15 cellular contexts compared by ENCODE assay signal in the genomic region with DNA sequence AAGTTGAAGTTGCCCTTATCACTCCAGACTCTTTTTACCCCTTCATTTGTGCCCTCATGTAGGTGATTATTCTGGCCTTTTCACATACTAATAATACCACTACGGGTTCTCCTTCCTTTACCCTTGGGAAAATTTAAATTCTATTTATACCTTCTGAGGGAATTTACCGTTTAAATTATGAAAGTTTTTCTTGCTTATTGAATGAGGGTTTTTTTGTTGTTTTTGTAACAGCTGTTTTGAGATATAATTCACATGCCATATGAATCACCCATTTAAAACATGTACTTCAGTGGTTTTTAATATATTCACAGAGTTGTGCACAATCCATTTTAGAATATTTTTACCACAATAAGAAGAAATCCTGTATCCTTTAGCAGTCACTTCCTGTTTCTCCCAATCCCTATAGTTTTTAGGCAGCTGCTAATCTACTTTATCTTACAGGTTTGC. TPM values are rescaled to one million over a fixed set of nuclear protein-coding genes. Genes with fewer than 3 reads are reported as not detected.
DNase-seq lines count a peak whose midpoint lies in the region; ATAC-seq, FAIRE-seq and TF ChIP-seq lines count a peak whose summit lies in the region.
"Had no signal": no experiment of that assay in that cellular context is flagged by ENCODE, and none has a peak within 500 bp of the region (broad histone marks: within the 10 kb centered on the region; RNA-seq: fewer than 3 reads in every experiment).

No MANE protein-coding gene starts in this region.

- peaks cover 100% of the 10 kb centered on the region for H4K20me1 ChIP-seq in HepG2 (ENCODE audit: insufficient read depth, low read length)

- no peak for TF ChIP-seq RAD21 in HepG2 (CRISPR knock-in tag; IDR thresholded peaks at IDR 0.05)

- BruUV-seq in HepG2 (replicated peaks; lab: Mats Ljungman, UMichigan), result no TSS peak

- no peak for DNase-seq in HepG2 (ENCODE audit: low spot score)
- no peak for DNase-seq in right lobe of liver
- DNase-seq in activated B cell treated with CpG ODN at 0.5 μM for 24 hours, result no peak
- DNase-seq in fibroblast of villous mesenchyme (ENCODE audit: low read depth), result peak; percentile 39
- no peak for DNase-seq in 8988T
- DNase-seq: activated CD4-positive, CD25-positive, alpha-beta regulatory T cell; BE2C; caudate nucleus; midbrain; psoas muscle; stimulated activated naive CD4-positive, alpha-beta T cell had no signal

- H3K4me2 ChIP-seq in HepG2 (ENCODE audit: low read depth, low read length), result peak overlapping the region; percentile 14; the same call in 1 of the 2 replicates
- H3K4me2 ChIP-seq: KMS-11 had no signal

- H3K36me3 Mint-ChIP-seq in activated B cell treated with CpG ODN at 0.5 μM for 24 hours (ENCODE audit: low read depth), result peaks cover 39% of the 10 kb centered on the region

- H3K27ac ChIP-seq in HepG2 (ENCODE audit: extremely low read length, insufficient read depth, low read length) (no peak overlapping the region), right lobe of liver (no peak overlapping the region)
- H3K27ac ChIP-seq: KMS-11, psoas muscle had no signal

- TF ChIP-seq EP300 in HepG2 (IDR thresholded peaks at IDR 0.05; ENCODE audit: low read depth in 2 of 2, low read length in 2 of 2) (no peak), HepG2 (CRISPR knock-in tag; IDR thresholded peaks at IDR 0.05; ENCODE audit: borderline replicate concordance) (no peak)

- intact Hi-C loops in HepG2 (cut with micrococcal nuclease; ENCODE audit: unreplicated experiment), result no loop called here
- intact Hi-C loops in right lobe of liver (cut with DNase I), result no loop called here
- intact Hi-C loops in activated B cell treated with CpG ODN at 0.5 μM for 24 hours (cut with micrococcal nuclease), result no loop called here

- FAIRE-seq in HepG2 (lab: Jason Lieb, UNC), result no peak

- TF ChIP-seq CTCF in HepG2 (CRISPR knock-in tag; IDR thresholded peaks at IDR 0.05) (no peak), right lobe of liver (IDR thresholded peaks at IDR 0.05) (no peak), activated B cell treated with CpG ODN at 0.5 μM for 24 hours (IDR thresholded peaks at IDR 0.05) (no peak), fibroblast of villous mesenchyme (IDR thresholded peaks at IDR 0.05; ENCODE audit: insufficient read depth, low read depth, low read length) (no peak)

- H3K27me3 Mint-ChIP-seq in activated B cell treated with CpG ODN at 0.5 μM for 24 hours, result no peaks in the 10 kb centered on the region

- H3K36me3 ChIP-seq in HepG2 (replicated peaks in 1 of 2; ENCODE audit: control insufficient read depth in 1 of 2, insufficient read depth in 2 of 2, low read length in 2 of 2) (peaks cover 8 to 47% of the 10 kb centered on the region in 2 experiments), right lobe of liver (no peaks in the 10 kb centered on the region)

- peak overlapping the region; percentile 27 for H3K27ac Mint-ChIP-seq in activated B cell treated with CpG ODN at 0.5 μM for 24 hours

- no peak overlapping the region for H3K9ac ChIP-seq in HepG2 (ENCODE audit: insufficient read depth, low read depth, low read length)
- H3K9ac ChIP-seq: KMS-11 had no signal

- H3K4me1 Mint-ChIP-seq in activated B cell treated with CpG ODN at 0.5 μM for 24 hours, result peaks cover 65% of the 10 kb centered on the region

- CTCF ChIA-PET in HepG2 (lab: Yijun Ruan, JAX; ENCODE audit: low intra/inter-chr PET ratio, low total read pairs), result no interaction called here
- CTCF ChIA-PET in activated B cell treated with CpG ODN at 0.5 μM for 24 hours (lab: Charles Lee), result no interaction called here

- no peak overlapping the region for H3K4me3 Mint-ChIP-seq in activated B cell treated with CpG ODN at 0.5 μM for 24 hours

- peaks cover 100% of the 10 kb centered on the region for H3K79me2 ChIP-seq in HepG2 (ENCODE audit: insufficient read depth, low read length)

- no peaks in the 10 kb centered on the region for H3K9me3 Mint-ChIP-seq in activated B cell treated with CpG ODN at 0.5 μM for 24 hours

- no peaks in the 10 kb centered on the region for H3K9me3 ChIP-seq in HepG2 (ENCODE audit: low read length)
- H3K9me3 ChIP-seq in right lobe of liver, result no peaks in the 10 kb centered on the region
- H3K9me3 ChIP-seq: BE2C, psoas muscle had no signal

- H3K4me3 ChIP-seq in HepG2 (replicated peaks in 1 of 3; ENCODE audit: insufficient read depth in 1 of 3, low read depth in 2 of 3, low read length in 3 of 3), result no peak overlapping the region
- no peak overlapping the region for H3K4me3 ChIP-seq in right lobe of liver
- H3K4me3 ChIP-seq in fibroblast of villous mesenchyme (ENCODE audit: low read depth, low read length), result no peak overlapping the region
- H3K4me3 ChIP-seq: psoas muscle had no signal

- no peak overlapping the region for H2AFZ ChIP-seq in HepG2 (ENCODE audit: low read length)

- H3K4me1 ChIP-seq in HepG2 (ENCODE audit: insufficient read depth, low read length) (peaks cover 98% of the 10 kb centered on the region), right lobe of liver (no peaks in the 10 kb centered on the region)

- in situ Hi-C loops in HepG2 (cut with HindIII; ENCODE audit: extremely low pct_ligation_motif_present, low pct_unique_long_range_greater_than_20kb), result no loop called here

- POLR2A ChIA-PET in HepG2 (lab: Yijun Ruan, JAX), result interaction anchor here (1.0 kb wide), 1 partner anchor 82 kb away, joined by 3 read pairs; no protein-coding TSS in a partner anchor
- POLR2A ChIA-PET in activated B cell treated with CpG ODN at 0.5 μM for 24 hours (lab: Charles Lee), result no interaction called here

- no peak for TF ChIP-seq POLR2A in HepG2 (IDR thresholded peaks at IDR 0.05; ENCODE audit: insufficient read depth in 1 of 2, low read depth in 2 of 2, low read length in 2 of 2)
- no peak for TF ChIP-seq POLR2A in right lobe of liver (IDR thresholded peaks at IDR 0.05)

- ATAC-seq in HepG2 (no peak), right lobe of liver (no peak), activated B cell treated with CpG ODN at 0.5 μM for 24 hours (ENCODE audit: low read depth) (no peak), HG03442 (IDR thresholded peaks at IDR 0.05; ENCODE audit: unreplicated experiment) (no peak), HG03432 (IDR thresholded peaks at IDR 0.05; ENCODE audit: unreplicated experiment) (no peak), GM21723 (IDR thresholded peaks at IDR 0.05; ENCODE audit: unreplicated experiment) (no peak)
- ATAC-seq: psoas muscle had no signal

- 73% methylated on average over 2 of the region's 2 CpGs for WGBS in HepG2 (ENCODE audit: low lambda C conversion rate)
- WGBS in right lobe of liver (ENCODE audit: insufficient coverage, low coverage, low lambda C conversion rate, missing lambda C conversion rate), result 53% methylated on average over 2 of the region's 2 CpGs

- H3K27me3 ChIP-seq in HepG2 (ENCODE audit: control insufficient read depth in 1 of 2, insufficient read depth in 2 of 2, low read length in 2 of 2) (no peaks in the 10 kb centered on the region), right lobe of liver (no peaks in the 10 kb centered on the region)
- H3K27me3 ChIP-seq: BE2C had no signal

TF ChIP-seq in HepG2, 621 proteins besides CTCF, POLR2A, EP300 and RAD21:
- TF ChIP-seq ZNF883 (CRISPR knock-in tag; IDR thresholded peaks at IDR 0.05; ENCODE audit: not compliant biosample characterization) (no peak), ZNF878 (CRISPR knock-in tag; IDR thresholded peaks at IDR 0.05) (0 out of 2 replicates have a peak, but pooled peaks have one; percentile 31), ZNF615 (CRISPR knock-in tag; IDR thresholded peaks at IDR 0.05; ENCODE audit: borderline replicate concordance) (no peak), EHMT2 (IDR thresholded peaks at IDR 0.05; ENCODE audit: borderline replicate concordance, low read depth, low read length) (no peak)
- TF ChIP-seq, protein P1, sequence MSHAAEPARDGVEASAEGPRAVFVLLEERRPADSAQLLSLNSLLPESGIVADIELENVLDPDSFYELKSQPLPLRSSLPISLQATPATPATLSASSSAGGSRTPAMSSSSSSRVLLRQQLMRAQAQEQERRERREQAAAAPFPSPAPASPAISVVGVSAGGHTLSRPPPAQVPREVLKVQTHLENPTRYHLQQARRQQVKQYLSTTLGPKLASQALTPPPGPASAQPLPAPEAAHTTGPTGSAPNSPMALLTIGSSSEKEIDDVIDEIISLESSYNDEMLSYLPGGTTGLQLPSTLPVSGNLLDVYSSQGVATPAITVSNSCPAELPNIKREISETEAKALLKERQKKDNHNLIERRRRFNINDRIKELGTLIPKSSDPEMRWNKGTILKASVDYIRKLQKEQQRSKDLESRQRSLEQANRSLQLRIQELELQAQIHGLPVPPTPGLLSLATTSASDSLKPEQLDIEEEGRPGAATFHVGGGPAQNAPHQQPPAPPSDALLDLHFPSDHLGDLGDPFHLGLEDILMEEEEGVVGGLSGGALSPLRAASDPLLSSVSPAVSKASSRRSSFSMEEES (CRISPR knock-in tag; IDR thresholded peaks at IDR 0.05), result 0 out of 2 replicates have a peak, but pooled peaks have one; percentile 7

RNA-seq across cellular contexts. Expression of a gene that starts 54.7 kb away (rescaled TPM):
- total RNA-seq in HepG2 (2016; rRNA removed; fragmentation: Illumina TruSeq; extraction: Trizol) (243 and 362 TPM in 2 replicates), right lobe of liver (10 to 100 TPM; 28.3 to 55.7 (median 36.7) TPM), activated B cell treated with CpG ODN at 0.5 μM for 24 hours (83.2 and 95.8 TPM in 2 replicates), fibroblast of villous mesenchyme (65.1 and 88.1 TPM in 2 replicates)
- 33.1 and 38.2 TPM in 2 replicates for total RNA-seq in HepG2 (2016; cell fraction: cytosol; rRNA removed; fragmentation: Illumina TruSeq; extraction: Trizol; ENCODE audit: low read depth)
- 236 and 353 TPM in 2 replicates for total RNA-seq in HepG2 (2016; cell fraction: insoluble cytoplasmic fraction; rRNA removed; fragmentation: Illumina TruSeq; extraction: Trizol)
- 84.2 and 89.8 TPM in 2 replicates for total RNA-seq in HepG2 (2016; cell fraction: membrane; rRNA removed; fragmentation: Illumina TruSeq; extraction: Trizol)
- 261 and 283 TPM in 2 replicates for total RNA-seq in HepG2 (2016; cell fraction: nucleus; rRNA removed; fragmentation: Illumina TruSeq; extraction: Trizol)
- 355 and 476 TPM in 2 replicates for polyA plus RNA-seq in HepG2 (2011; rRNA removed)
- 199 and 296 TPM in 2 replicates for polyA plus RNA-seq in HepG2 (2011; cell fraction: cytosol; rRNA removed)
- polyA plus RNA-seq in HepG2 (2011; cell fraction: nucleus; rRNA removed), result 364 and 369 TPM in 2 replicates
- polyA plus RNA-seq in HepG2 (2012), result 244 and 400 TPM in 2 replicates
- polyA plus RNA-seq in HepG2 (2016; cell fraction: cytosol; fragmentation: Illumina TruSeq; extraction: Trizol; ENCODE audit: low read depth), result 6.9 and 8.0 TPM in 2 replicates
- polyA plus RNA-seq in HepG2 (2016; cell fraction: insoluble cytoplasmic fraction; fragmentation: Illumina TruSeq; extraction: Trizol; ENCODE audit: low read depth), result 247 and 266 TPM in 2 replicates
- 32.1 and 33.7 TPM in 2 replicates for polyA plus RNA-seq in HepG2 (2016; cell fraction: membrane; fragmentation: Illumina TruSeq; extraction: Trizol; ENCODE audit: low read depth)
- polyA plus RNA-seq in HepG2 (2016; cell fraction: nucleus; fragmentation: Illumina TruSeq; extraction: Trizol; ENCODE audit: insufficient read depth, low read depth), result 219 and 231 TPM in 2 replicates
- 36.9 and 556 TPM in 2 replicates for polyA minus RNA-seq in HepG2 (2011; rRNA and poly(A)+ RNA removed; ENCODE audit: low replicate concordance)
- polyA minus RNA-seq in HepG2 (2011; cell fraction: cytosol; rRNA and poly(A)+ RNA removed), result 400 and 421 TPM in 2 replicates
- 1,279 and 1,350 TPM in 2 replicates for polyA minus RNA-seq in HepG2 (2011; cell fraction: nucleus; rRNA and poly(A)+ RNA removed)
